In genomic region chr15:76863123-76863522, GRCh38 we compare ENCODE assay signal across 28 cellular contexts.
"Had no signal": no experiment of that assay in that cellular context is flagged by ENCODE, and none has a peak within 500 bp of the region (broad histone marks: within the 10 kb centered on the region; RNA-seq: fewer than 3 reads in every experiment).

No MANE protein-coding gene starts in this region.

- H2AFZ ChIP-seq: hepatocyte had no signal

- H3K4me1 ChIP-seq: colonic mucosa, pancreas, right lobe of liver, upper lobe of left lung had no signal

- H3K36me3 ChIP-seq: colonic mucosa, gastroesophageal sphincter, neutrophil, pancreas, right lobe of liver, thoracic aorta, tibial nerve, upper lobe of left lung had no signal

- H3K27me3 Mint-ChIP-seq: dendritic cell treated with granulocyte-macrophage colony-stimulating factor and Interleukin-4, amounts not matched to agents 40 ng/mL and 50 ng/mL, for 4 days; memory B cell; naive B cell; stimulated activated naive B cell treated with anti-CD40 and anti-IgM and Interleukin-4, amounts not matched to agents 10 μg/mL and 1 μg/mL and 100 μg/mL, for 72 hours; stimulated activated naive CD8-positive, alpha-beta T cell treated with anti-CD3 and anti-CD28 coated beads, Interleukin-15, Interleukin-2, amounts not matched to agents 100 ng/mL and 50 ng/mL, for 24 hours had no signal

- H3K9me3 ChIP-seq: colonic mucosa, gastroesophageal sphincter, heart left ventricle, neutrophil, pancreas, right lobe of liver, thoracic aorta, tibial nerve, upper lobe of left lung had no signal

- ATAC-seq: esophagus mucosa; foreskin keratinocyte; gastroesophageal sphincter; heart left ventricle; left lobe of liver; pancreas; right lobe of liver; stimulated activated naive B cell treated with anti-CD40 and anti-IgM and Interleukin-4, amounts not matched to agents 10 μg/mL and 1 μg/mL and 100 μg/mL, for 72 hours had no signal

- H3K9me3 Mint-ChIP-seq: dendritic cell treated with granulocyte-macrophage colony-stimulating factor and Interleukin-4, amounts not matched to agents 40 ng/mL and 50 ng/mL, for 4 days; endodermal cell; memory B cell; naive B cell; nephron; stimulated activated naive CD8-positive, alpha-beta T cell treated with anti-CD3 and anti-CD28 coated beads, Interleukin-15, Interleukin-2, amounts not matched to agents 100 ng/mL and 50 ng/mL, for 24 hours had no signal

- H3K27ac Mint-ChIP-seq: dendritic cell treated with granulocyte-macrophage colony-stimulating factor and Interleukin-4, amounts not matched to agents 40 ng/mL and 50 ng/mL, for 4 days; endodermal cell; memory B cell; nephron; stimulated activated naive B cell treated with anti-CD40 and anti-IgM and Interleukin-4, amounts not matched to agents 10 μg/mL and 1 μg/mL and 100 μg/mL, for 72 hours; stimulated activated naive CD8-positive, alpha-beta T cell treated with anti-CD3 and anti-CD28 coated beads, Interleukin-15, Interleukin-2, amounts not matched to agents 100 ng/mL and 50 ng/mL, for 24 hours had no signal

- DNase-seq: colonic mucosa; effector CD8-positive, alpha-beta T cell; endodermal cell; foreskin keratinocyte; heart left ventricle; kidney; naive B cell; pancreas; retina; right lobe of liver; small intestine; stimulated activated CD4-positive, alpha-beta T cell treated with anti-CD3 and anti-CD28 coated beads, Interleukin-15, amount 100 ng/mL, for 24 hours; stimulated activated CD4-positive, alpha-beta T cell treated with anti-CD3 and anti-CD28 coated beads, Interleukin-2, amount 100 ng/mL, for 48 hours; stimulated activated naive B cell treated with anti-CD40 and anti-IgM and Interleukin-4, amounts not matched to agents 10 μg/mL and 1 μg/mL and 100 μg/mL, for 72 hours; upper lobe of left lung had no signal

- H3K4me1 Mint-ChIP-seq: nephron had no signal

- H3K4me3 ChIP-seq: colonic mucosa, gastroesophageal sphincter, heart left ventricle, hepatocyte, lung, pancreas, right lobe of liver, thoracic aorta, tibial nerve, upper lobe of left lung had no signal

- H3K27me3 ChIP-seq: colonic mucosa, foreskin keratinocyte, gastroesophageal sphincter, heart left ventricle, hepatocyte, neutrophil, pancreas, right lobe of liver, tibial nerve, upper lobe of left lung had no signal

- H3K4me3 Mint-ChIP-seq: dendritic cell treated with granulocyte-macrophage colony-stimulating factor and Interleukin-4, amounts not matched to agents 40 ng/mL and 50 ng/mL, for 4 days; endodermal cell; memory B cell; naive B cell; nephron; stimulated activated naive B cell treated with anti-CD40 and anti-IgM and Interleukin-4, amounts not matched to agents 10 μg/mL and 1 μg/mL and 100 μg/mL, for 72 hours; stimulated activated naive CD8-positive, alpha-beta T cell treated with anti-CD3 and anti-CD28 coated beads, Interleukin-15, Interleukin-2, amounts not matched to agents 100 ng/mL and 50 ng/mL, for 24 hours had no signal

- H3K27ac ChIP-seq: colonic mucosa, epithelial cell of prostate, foreskin keratinocyte, gastroesophageal sphincter, heart left ventricle, hepatocyte, neutrophil, pancreas, right lobe of liver, thoracic aorta, tibial nerve, upper lobe of left lung had no signal

- H3K4me2 ChIP-seq: hepatocyte had no signal
